Comparison of ENCODE assay signal across 26 cellular contexts in the genomic region with DNA sequence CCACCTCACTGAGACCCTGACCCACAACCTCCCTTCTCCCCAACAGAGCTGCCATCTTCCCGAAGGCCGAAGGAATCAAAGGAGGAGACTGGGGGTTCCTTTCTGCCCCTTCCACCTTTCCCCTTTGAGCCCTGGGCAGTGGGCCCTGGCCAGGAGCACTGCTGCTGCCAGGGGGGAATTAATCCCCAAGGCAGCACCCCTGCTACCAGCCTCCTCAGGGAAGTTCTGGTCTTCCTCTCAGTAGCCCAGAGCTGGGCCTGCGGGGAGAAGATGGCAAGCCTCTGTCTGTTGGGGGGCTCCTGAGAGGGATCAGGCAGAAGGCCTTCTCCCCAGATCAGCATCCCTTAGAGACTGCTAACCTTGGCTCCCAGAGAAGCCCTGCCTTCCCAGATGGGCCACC. TPM values are rescaled to one million over a fixed set of nuclear protein-coding genes. Genes with fewer than 3 reads are reported as not detected.
DNase-seq lines count a peak whose midpoint lies in the region; ATAC-seq, FAIRE-seq and TF ChIP-seq lines count a peak whose summit lies in the region.
"Had no signal": no experiment of that assay in that cellular context is flagged by ENCODE, and none has a peak within 500 bp of the region (broad histone marks: within the 10 kb centered on the region; RNA-seq: fewer than 3 reads in every experiment).

No MANE protein-coding gene starts in this region.

- no peak overlapping the region for H3K27ac Mint-ChIP-seq in activated naive CD8-positive, alpha-beta T cell treated with anti-CD3 and anti-CD28 coated beads, Interleukin-2, amount 10 ng/mL, durations not matched to agents 7 days and 5 days
- H3K27ac Mint-ChIP-seq in stimulated activated effector memory CD8-positive, alpha-beta T cell treated with anti-CD3 and anti-CD28 coated beads, Interleukin-12 subunit alpha, Interleukin-12 subunit beta, amount 100 ng/mL, for 72 hours = peak overlapping the region; percentile 84
- H3K27ac Mint-ChIP-seq in mesothelial cell of epicardium = no peak overlapping the region
- H3K27ac Mint-ChIP-seq: GM23338, IgD-negative memory B cell had no signal

- H2BK15ac ChIP-seq in H1 (ENCODE audit: low read length) = 0 out of 2 replicates have a peak overlapping the region, but pooled peaks have one; percentile 29

- CTCF ChIA-PET in H1 (lab: Charles Lee; ENCODE audit: partially characterized antibody) = interaction anchor here (0.7 to 10.9 kb wide), 7 partner anchors 10 to 459 kb away, joined by 3 to 131 read pairs (median 4); no protein-coding TSS in a partner anchor

- H3K4me1 ChIP-seq in H1 (replicated peaks in 1 of 4; ENCODE audit: control insufficient read depth in 3 of 4, insufficient read depth in 4 of 4, low read length in 3 of 4) (peaks cover 5 to 17% (median 13%) of the 10 kb centered on the region in 4 experiments), prostate gland (replicated peaks) (no peaks in the 10 kb centered on the region)
- H3K4me1 ChIP-seq: A549, Caco-2, HAP-1, Peyer's patch had no signal

- H2BK20ac ChIP-seq in H1 (ENCODE audit: low read length) = no peak overlapping the region; the same call in 1 of the 2 replicates

- H3K23me2 ChIP-seq in H1 (ENCODE audit: low read depth, low read length) = no peaks in the 10 kb centered on the region

- intact Hi-C loops in cardiac septum (cut with DNase I) (no loop called here), Right ventricle myocardium inferior (cut with DNase I) (no loop called here), prostate gland (cut with DNase I) (no loop called here)

- H2AK5ac ChIP-seq in H1 (ENCODE audit: low read depth, low read length) = no peak overlapping the region

- no peak overlapping the region for H3K14ac ChIP-seq in H1 (ENCODE audit: insufficient read length)

- H3K9me3 ChIP-seq in H1 (ENCODE audit: insufficient read depth in 2 of 2, low read depth in 1 of 2, low read length in 1 of 2) (no peaks in the 10 kb centered on the region), prostate gland (no peaks in the 10 kb centered on the region)
- H3K9me3 ChIP-seq: A549; BLaER1 treated with 17β-estradiol and CSF1 and Interleukin-3, amounts not matched to agents 10 nM and 100 nM; Caco-2; HAP-1; Peyer's patch; SJCRH30 had no signal

- no peak for ATAC-seq in Right ventricle myocardium inferior
- no peak for ATAC-seq in activated naive CD8-positive, alpha-beta T cell treated with anti-CD3 and anti-CD28 coated beads, Interleukin-2, amount 10 ng/mL, durations not matched to agents 7 days and 5 days (ENCODE audit: low read depth)
- ATAC-seq in stimulated activated effector memory CD8-positive, alpha-beta T cell treated with anti-CD3 and anti-CD28 coated beads, Interleukin-12 subunit alpha, Interleukin-12 subunit beta, amount 100 ng/mL, for 72 hours = no peak
- ATAC-seq: A549, SK-N-SH treated with all-trans-retinoic acid at 6 μM for 48 hours had no signal

- no peak for TF ChIP-seq CTCF in H1 (IDR thresholded peaks at IDR 0.05; ENCODE audit: control extremely low read depth in 1 of 3, insufficient read depth in 1 of 3, low read depth in 1 of 3, low read length in 3 of 3)
- no peak for TF ChIP-seq CTCF in mesothelial cell of epicardium (IDR thresholded peaks at IDR 0.05; ENCODE audit: unreplicated experiment)
- TF ChIP-seq CTCF in prostate gland (IDR thresholded peaks at IDR 0.05) = no peak
- no peak for TF ChIP-seq CTCF in GM20000 (IDR thresholded peaks at IDR 0.05; ENCODE audit: extremely low read depth, missing control alignments)

- 90% methylated on average over 3 of the region's 3 CpGs; no CpG with 5 or more reads in 1 of the 2 experiments for WGBS in H1 (ENCODE audit: extremely low coverage in 1 of 2, insufficient coverage in 1 of 2, insufficient read length in 1 of 2, insufficient replicate concordance in 2 of 2, low coverage in 1 of 2, low lambda C conversion rate in 2 of 2, missing lambda C conversion rate in 1 of 2), 2 experiments
- WGBS in prostate gland = 92% methylated on average over 3 of the region's 3 CpGs

- H3K27me3 ChIP-seq in H1 (replicated peaks in 1 of 4; ENCODE audit: control insufficient read depth in 3 of 4, extremely low read depth in 1 of 4, insufficient read depth in 3 of 4, low read length in 3 of 4) = no peaks in the 10 kb centered on the region
- H3K27me3 ChIP-seq in prostate gland (replicated peaks; ENCODE audit: insufficient read depth) = no peaks in the 10 kb centered on the region
- H3K27me3 ChIP-seq: BLaER1 treated with 17β-estradiol and CSF1 and Interleukin-3, amounts not matched to agents 10 nM and 100 nM; Peyer's patch; SJCRH30 had no signal

- no peaks in the 10 kb centered on the region for H3K27me3 Mint-ChIP-seq in activated naive CD8-positive, alpha-beta T cell treated with anti-CD3 and anti-CD28 coated beads, Interleukin-2, amount 10 ng/mL, durations not matched to agents 7 days and 5 days
- no peaks in the 10 kb centered on the region for H3K27me3 Mint-ChIP-seq in mesothelial cell of epicardium (ENCODE audit: low read depth)
- H3K27me3 Mint-ChIP-seq: CD4-positive, alpha-beta memory T cell; IgD-negative memory B cell had no signal

- H2BK5ac ChIP-seq in H1 (ENCODE audit: low read depth, low read length) = no peak overlapping the region

- H3K4ac ChIP-seq in H1 (replicated peaks; ENCODE audit: insufficient read length, low read depth, low read length) = no peak overlapping the region

- no peak overlapping the region for H3K23ac ChIP-seq in H1 (ENCODE audit: insufficient read length)

- H3K4me1 Mint-ChIP-seq in activated naive CD8-positive, alpha-beta T cell treated with anti-CD3 and anti-CD28 coated beads, Interleukin-2, amount 10 ng/mL, durations not matched to agents 7 days and 5 days = peaks cover 7% of the 10 kb centered on the region
- H3K4me1 Mint-ChIP-seq in stimulated activated effector memory CD8-positive, alpha-beta T cell treated with anti-CD3 and anti-CD28 coated beads, Interleukin-12 subunit alpha, Interleukin-12 subunit beta, amount 100 ng/mL, for 72 hours = peaks cover 17% of the 10 kb centered on the region
- H3K4me1 Mint-ChIP-seq in mesothelial cell of epicardium = peaks cover 6% of the 10 kb centered on the region

- H3K27ac ChIP-seq in H1 (ENCODE audit: low read depth, low read length) = peak overlapping the region; percentile 29; the same call in 1 of the 2 replicates
- H3K27ac ChIP-seq in prostate gland = no peak overlapping the region
- H3K27ac ChIP-seq: A549, HL-60, KMS-11, Peyer's patch, SJCRH30 had no signal

- POLR2A ChIA-PET in activated naive CD8-positive, alpha-beta T cell treated with anti-CD3 and anti-CD28 coated beads, Interleukin-2, amount 10 ng/mL, durations not matched to agents 7 days and 5 days (lab: Charles Lee) = no interaction called here
- POLR2A ChIA-PET in H1 (lab: Charles Lee; ENCODE audit: partially characterized antibody) = interaction anchor here (0.8 to 3.0 kb wide), 3 partner anchors 9 to 26 kb away, joined by 3 to 8 read pairs (median 3); no protein-coding TSS in a partner anchor

- H3K4me3 Mint-ChIP-seq in activated naive CD8-positive, alpha-beta T cell treated with anti-CD3 and anti-CD28 coated beads, Interleukin-2, amount 10 ng/mL, durations not matched to agents 7 days and 5 days = no peak overlapping the region
- no peak overlapping the region for H3K4me3 Mint-ChIP-seq in stimulated activated effector memory CD8-positive, alpha-beta T cell treated with anti-CD3 and anti-CD28 coated beads, Interleukin-12 subunit alpha, Interleukin-12 subunit beta, amount 100 ng/mL, for 72 hours
- H3K4me3 Mint-ChIP-seq in mesothelial cell of epicardium = no peak overlapping the region
- H3K4me3 Mint-ChIP-seq: CD4-positive, alpha-beta memory T cell; GM23338; IgD-negative memory B cell had no signal

- H3K79me1 ChIP-seq in H1 (ENCODE audit: low read depth, low read length) = no peaks in the 10 kb centered on the region; the same call in 1 of the 2 replicates

- H3K9me3 Mint-ChIP-seq in activated naive CD8-positive, alpha-beta T cell treated with anti-CD3 and anti-CD28 coated beads, Interleukin-2, amount 10 ng/mL, durations not matched to agents 7 days and 5 days = no peaks in the 10 kb centered on the region
- no peaks in the 10 kb centered on the region for H3K9me3 Mint-ChIP-seq in stimulated activated effector memory CD8-positive, alpha-beta T cell treated with anti-CD3 and anti-CD28 coated beads, Interleukin-12 subunit alpha, Interleukin-12 subunit beta, amount 100 ng/mL, for 72 hours
- no peaks in the 10 kb centered on the region for H3K9me3 Mint-ChIP-seq in mesothelial cell of epicardium
- H3K9me3 Mint-ChIP-seq: CD4-positive, alpha-beta memory T cell; GM23338; IgD-negative memory B cell had no signal

- no peaks in the 10 kb centered on the region for H3K79me2 ChIP-seq in H1 (ENCODE audit: control insufficient read depth in 1 of 2, insufficient read depth in 2 of 2, low read length in 2 of 2)

- peaks cover 2% of the 10 kb centered on the region for H3K36me3 Mint-ChIP-seq in activated naive CD8-positive, alpha-beta T cell treated with anti-CD3 and anti-CD28 coated beads, Interleukin-2, amount 10 ng/mL, durations not matched to agents 7 days and 5 days
- peaks cover 37% of the 10 kb centered on the region for H3K36me3 Mint-ChIP-seq in stimulated activated effector memory CD8-positive, alpha-beta T cell treated with anti-CD3 and anti-CD28 coated beads, Interleukin-12 subunit alpha, Interleukin-12 subunit beta, amount 100 ng/mL, for 72 hours
- H3K36me3 Mint-ChIP-seq in mesothelial cell of epicardium = peaks cover 12% of the 10 kb centered on the region

- H2AFZ ChIP-seq in H1 (ENCODE audit: low read length) = no peak overlapping the region
- H2AFZ ChIP-seq: GM23338 had no signal

- TF ChIP-seq RAD21 in H1 (IDR thresholded peaks at IDR 0.05 in 1 of 2, conservative IDR thresholded peaks at IDR 0.05 in 1 of 2; ENCODE audit: low read depth in 2 of 2, low read length in 2 of 2) = no peak

- no peak overlapping the region; the same call in 1 of the 2 replicates for H3K18ac ChIP-seq in H1 (ENCODE audit: extremely low read depth, low read length)

- FAIRE-seq in H1 (lab: Jason Lieb, UNC) = no peak
- FAIRE-seq: A549, G401.6 had no signal

- TF ChIP-seq POLR2A in H1 (IDR thresholded peaks at IDR 0.05; ENCODE audit: control extremely low read depth in 1 of 2, low read depth in 2 of 2, low read length in 2 of 2) (no peak), prostate gland (IDR thresholded peaks at IDR 0.05) (no peak)

- H3K36me3 ChIP-seq in H1 (ENCODE audit: control insufficient read depth in 2 of 4, insufficient read depth in 4 of 4, low read length in 3 of 4) = peaks cover 0 to 13% (median 3%) of the 10 kb centered on the region in 4 experiments; a peak in 4 of 8 replicates
- H3K36me3 ChIP-seq in prostate gland = peaks cover 0 to 11% of the 10 kb centered on the region in 2 donors

- no peak overlapping the region for H4K5ac ChIP-seq in H1 (ENCODE audit: insufficient read length, low read depth, low read length)

- H4K8ac ChIP-seq in H1 (ENCODE audit: extremely low read depth, insufficient read depth, low read length) = no peak overlapping the region

- no peak overlapping the region for H3K4me2 ChIP-seq in H1 (ENCODE audit: insufficient read depth in 1 of 2, low read depth in 2 of 2, low read length in 2 of 2)
- H3K4me2 ChIP-seq: A549; BLaER1 treated with 17β-estradiol and CSF1 and Interleukin-3, amounts not matched to agents 10 nM and 100 nM; GM23338; KMS-11 had no signal

- DNase-seq in cardiac septum (ENCODE audit: low spot score) (peak; percentile 68), Right ventricle myocardium inferior (ENCODE audit: missing footprints) (no peak), H1 (ENCODE audit: low read depth in 1 of 2, low spot score in 2 of 2) (no peak), mesothelial cell of epicardium (ENCODE audit: low spot score in 2 of 2, unreplicated experiment in 2 of 2) (no peak), prostate gland (ENCODE audit: low spot score) (no peak), GM20000 (ENCODE audit: low spot score) (no peak)
- peak; percentile 20 for DNase-seq in activated naive CD8-positive, alpha-beta T cell treated with anti-CD3 and anti-CD28 coated beads, Interleukin-2, amount 10 ng/mL, durations not matched to agents 7 days and 5 days
- DNase-seq in stimulated activated effector memory CD8-positive, alpha-beta T cell treated with anti-CD3 and anti-CD28 coated beads, Interleukin-12 subunit alpha, Interleukin-12 subunit beta, amount 100 ng/mL, for 72 hours (ENCODE audit: low spot score in 2 of 2) = no peak
- DNase-seq: AML-193; Caco-2; CD4-positive, alpha-beta memory T cell; MM.1S; NCI-H2029 treated with DMSO at 0.1 percent for 48 hours; NCI-H2227 treated with DMSO at 0.1 percent for 48 hours; NCI-H526 treated with DMSO at 0.1 percent for 48 hours; Peyer's patch; SJCRH30 had no signal

- TF ChIP-seq EP300 in H1 (IDR thresholded peaks at IDR 0.05; ENCODE audit: borderline replicate concordance in 1 of 2, low read depth in 2 of 2, low read length in 2 of 2) = no peak

- peak overlapping the region; percentile 27; the same call in 1 of the 2 replicates for H2BK12ac ChIP-seq in H1 (ENCODE audit: low read depth, low read length)

- H4K20me1 ChIP-seq in H1 (replicated peaks in 1 of 2; ENCODE audit: control insufficient read depth in 1 of 2, insufficient read depth in 2 of 2, low read length in 2 of 2) = peaks cover 0 to 1% of the 10 kb centered on the region in 2 experiments

- no peak overlapping the region for H2BK120ac ChIP-seq in H1 (replicated peaks; ENCODE audit: low read depth, low read length)

- H3K4me3 ChIP-seq in H1 (ENCODE audit: extremely low read depth in 1 of 4, insufficient read depth in 2 of 4, low read depth in 3 of 4, low read length in 4 of 4) (no peak overlapping the region), prostate gland (no peak overlapping the region)
- H3K4me3 ChIP-seq: A549; BLaER1 treated with 17β-estradiol and CSF1 and Interleukin-3, amounts not matched to agents 10 nM and 100 nM; GM23338; HAP-1; Peyer's patch; SJCRH30 had no signal

- H4K91ac ChIP-seq in H1 (replicated peaks; ENCODE audit: insufficient read length, low read length) = no peak overlapping the region

- no peak overlapping the region for H3K56ac ChIP-seq in H1 (replicated peaks; ENCODE audit: insufficient read length, low read depth, low read length)

- no peak overlapping the region for H3K9ac ChIP-seq in H1 (replicated peaks in 1 of 4; ENCODE audit: extremely low read depth in 1 of 4, low read depth in 3 of 4, low read length in 3 of 4)
- H3K9ac ChIP-seq: BLaER1 treated with 17β-estradiol and CSF1 and Interleukin-3, amounts not matched to agents 10 nM and 100 nM; KMS-11 had no signal

RNA-seq across cellular contexts. Expression of gene DPCD, which starts 25.5 kb away (rescaled TPM):
- 17.5 TPM for total RNA-seq in cardiac septum
- 21.5 TPM for total RNA-seq in Right ventricle myocardium inferior
- total RNA-seq in activated naive CD8-positive, alpha-beta T cell treated with anti-CD3 and anti-CD28 coated beads, Interleukin-2, amount 10 ng/mL, durations not matched to agents 7 days and 5 days = 1 to 10 TPM; 4.0 to 5.5 TPM
- total RNA-seq in H1 (2021; fragmentation: NEBNext Ultra II Directional; extraction: Animal tissue kit (Norgen Biotek cat#: 25700)) = 18.8 and 21.2 TPM in 2 replicates
- polyA plus RNA-seq in H1 (2011; rRNA removed) = 25.2 and 31.4 TPM in 2 replicates
- polyA plus RNA-seq in H1 (2011; cell fraction: cytosol; rRNA removed) = 46.4 TPM
- 19.5 TPM for polyA plus RNA-seq in H1 (2011; cell fraction: nucleus; rRNA removed)
- polyA plus RNA-seq in H1 (2012, experiment 1 of 2) = 31.3 to 40.4 TPM (median 36.3 TPM) in 4 replicates
- polyA plus RNA-seq in H1 (2012, experiment 2 of 2) = 12.0 TPM
- polyA plus RNA-seq in H1 (2013, experiment 1 of 2) = 23.2 TPM
- 25.8 TPM for polyA plus RNA-seq in H1 (2013, experiment 2 of 2)
- 10.9 and 16.1 TPM in 2 replicates for polyA minus RNA-seq in H1 (2011; rRNA and poly(A)+ RNA removed)
- 4.7 TPM for polyA minus RNA-seq in H1 (2011; cell fraction: cytosol; rRNA and poly(A)+ RNA removed)
- 6.5 TPM for polyA minus RNA-seq in H1 (2011; cell fraction: nucleus; rRNA and poly(A)+ RNA removed)
- total RNA-seq in mesothelial cell of epicardium = 23.0 to 23.8 TPM (median 23.0 TPM) in 3 replicates
- 10 to 100 TPM; 23.9 to 66.1 TPM for total RNA-seq in prostate gland

RNA-seq across cellular contexts. Expression of gene POLL, which starts 25.6 kb away (rescaled TPM):
- total RNA-seq in cardiac septum (18.8 TPM), Right ventricle myocardium inferior (17.4 TPM), mesothelial cell of epicardium (44.5 to 47.3 TPM (median 46.6 TPM) in 3 replicates), prostate gland (10 to 100 TPM; 23.2 to 44.7 TPM)
- 10 to 100 TPM; 34.9 to 37.7 TPM for total RNA-seq in activated naive CD8-positive, alpha-beta T cell treated with anti-CD3 and anti-CD28 coated beads, Interleukin-2, amount 10 ng/mL, durations not matched to agents 7 days and 5 days
- total RNA-seq in H1 (2021; fragmentation: NEBNext Ultra II Directional; extraction: Animal tissue kit (Norgen Biotek cat#: 25700)) = 26.1 and 26.8 TPM in 2 replicates
- 45.9 and 69.5 TPM in 2 replicates for polyA plus RNA-seq in H1 (2011; rRNA removed)
- 40.2 TPM for polyA plus RNA-seq in H1 (2011; cell fraction: cytosol; rRNA removed)
- 78.2 TPM for polyA plus RNA-seq in H1 (2011; cell fraction: nucleus; rRNA removed)
- polyA plus RNA-seq in H1 (2012, experiment 1 of 2) = 22.9 to 29.5 TPM (median 25.5 TPM) in 4 replicates
- 21.8 TPM for polyA plus RNA-seq in H1 (2012, experiment 2 of 2)
- polyA plus RNA-seq in H1 (2013, experiment 1 of 2) = 16.7 TPM
- polyA plus RNA-seq in H1 (2013, experiment 2 of 2) = 14.7 TPM
- 41.7 and 64.6 TPM in 2 replicates for polyA minus RNA-seq in H1 (2011; rRNA and poly(A)+ RNA removed)
- 26.7 TPM for polyA minus RNA-seq in H1 (2011; cell fraction: cytosol; rRNA and poly(A)+ RNA removed)
- 46.5 TPM for polyA minus RNA-seq in H1 (2011; cell fraction: nucleus; rRNA and poly(A)+ RNA removed)

Comparison
In these comparisons a context has a peak if more than half of its experiments do, and no peak if none do; other contexts are left out.
1. DNase-seq: peak in cardiac septum (single experiment) and activated naive CD8-positive, alpha-beta T cell treated with anti-CD3 and anti-CD28 coated beads, Interleukin-2, amount 10 ng/mL, durations not matched to agents 7 days and 5 days (single experiment); none in Right ventricle myocardium inferior (single experiment), H1 (0 of 2), stimulated activated effector memory CD8-positive, alpha-beta T cell treated with anti-CD3 and anti-CD28 coated beads, Interleukin-12 subunit alpha, Interleukin-12 subunit beta, amount 100 ng/mL, for 72 hours (0 of 2), mesothelial cell of epicardium (0 of 2), prostate gland (single experiment) and GM20000 (single experiment).